ENCODE assay signal across 12 cellular contexts in genomic region chr15:78073026-78073425, GRCh38. TPM values are rescaled to one million over a fixed set of nuclear protein-coding genes. Genes with fewer than 3 reads are reported as not detected.
A peak's percentile ranks its signal among the peaks of the same experiment; 100 is the strongest.
DNase-seq lines count a peak whose midpoint lies in the region; ATAC-seq, FAIRE-seq and TF ChIP-seq lines count a peak whose summit lies in the region.
"Had no signal": no experiment of that assay in that cellular context is flagged by ENCODE, and none has a peak within 500 bp of the region (broad histone marks: within the 10 kb centered on the region; RNA-seq: fewer than 3 reads in every experiment).

No MANE protein-coding gene starts in this region.

- H3K9ac ChIP-seq in Loucy (ENCODE audit: low read depth, low read length, poor library complexity, severe bottlenecking), result peak overlapping the region; percentile 65
- no peak overlapping the region for H3K9ac ChIP-seq in PC-3 (ENCODE audit: low read length)

- H3K27ac Mint-ChIP-seq in dendritic cell treated with granulocyte-macrophage colony-stimulating factor and Interleukin-4, amounts not matched to agents 40 ng/mL and 50 ng/mL, for 4 days, result no peak overlapping the region
- peak overlapping the region; percentile 21 for H3K27ac Mint-ChIP-seq in neural crest cell (ENCODE audit: unreplicated experiment)
- no peak overlapping the region for H3K27ac Mint-ChIP-seq in type B pancreatic cell

- intact Hi-C loops in dendritic cell treated with granulocyte-macrophage colony-stimulating factor and Interleukin-4, amounts not matched to agents 40 ng/mL and 50 ng/mL, for 4 days (cut with micrococcal nuclease), result loop anchor here (5.0 kb wide), 1 partner anchor 36 kb away; no protein-coding TSS in a partner anchor
- intact Hi-C loops in PC-3 (cut with micrococcal nuclease), result loop anchor here (10.0 kb wide), 1 partner anchor 68 kb away; no protein-coding TSS in a partner anchor

- no peaks in the 10 kb centered on the region for H3K9me2 ChIP-seq in Loucy (replicated peaks; ENCODE audit: low read depth, low read length)
- H3K9me2 ChIP-seq in PC-3 (replicated peaks; ENCODE audit: low read length), result no peaks in the 10 kb centered on the region

- FAIRE-seq in HTR-8/SVneo (lab: Jason Lieb, UNC), result no peak

- H2AFZ ChIP-seq in ACC112 (ENCODE audit: low read length, unreplicated experiment), result no peak overlapping the region
- no peak overlapping the region for H2AFZ ChIP-seq in Loucy (ENCODE audit: low read length)
- H2AFZ ChIP-seq in PC-3 (ENCODE audit: low read length), result no peak overlapping the region

- POLR2A ChIA-PET in PC-3 (lab: Charles Lee; ENCODE audit: unreplicated experiment), result no interaction called here

- CTCF ChIA-PET in PC-3 (lab: Charles Lee), result no interaction called here

- H3K4me2 ChIP-seq in Loucy (ENCODE audit: low read depth, low read length, poor library complexity, severe bottlenecking) (peak overlapping the region; percentile 84), PC-3 (ENCODE audit: low read length) (no peak overlapping the region)

- DNase-seq in neural crest cell (ENCODE audit: low read depth, low spot score), result no peak
- no peak for DNase-seq in PC-3
- DNase-seq in type B pancreatic cell (ENCODE audit: extremely low spot score, unreplicated experiment), result no peak
- no peak for DNase-seq in HTR-8/SVneo (ENCODE audit: insufficient read length, low spot score)
- no peak for DNase-seq in C1 segment of cervical spinal cord (lab: John Stamatoyannopoulos, UW)
- DNase-seq: Caco-2, kidney glomerular epithelial cell, NCI-H187 treated with DMSO at 0.1 percent for 48 hours had no signal

- no peaks in the 10 kb centered on the region for H3K27me3 ChIP-seq in ACC112 (ENCODE audit: insufficient read depth, low read length)
- H3K27me3 ChIP-seq in Loucy (ENCODE audit: insufficient read depth, low read length, poor library complexity, severe bottlenecking), result no peaks in the 10 kb centered on the region
- H3K27me3 ChIP-seq in PC-3 (ENCODE audit: low read length), result no peaks in the 10 kb centered on the region

- H3K4me3 Mint-ChIP-seq in dendritic cell treated with granulocyte-macrophage colony-stimulating factor and Interleukin-4, amounts not matched to agents 40 ng/mL and 50 ng/mL, for 4 days, result peak overlapping the region; percentile 67
- no peak overlapping the region for H3K4me3 Mint-ChIP-seq in neural crest cell
- H3K4me3 Mint-ChIP-seq in type B pancreatic cell, result no peak overlapping the region

- no TSS peak for BruUV-seq in PC-3 (replicated peaks; lab: Mats Ljungman, UMichigan)

- H3K4me1 Mint-ChIP-seq in dendritic cell treated with granulocyte-macrophage colony-stimulating factor and Interleukin-4, amounts not matched to agents 40 ng/mL and 50 ng/mL, for 4 days (ENCODE audit: low read depth), result peaks cover 73% of the 10 kb centered on the region
- H3K4me1 Mint-ChIP-seq in neural crest cell, result peaks cover 53% of the 10 kb centered on the region
- peaks cover 29% of the 10 kb centered on the region for H3K4me1 Mint-ChIP-seq in type B pancreatic cell (ENCODE audit: unreplicated experiment)

- TF ChIP-seq CTCF in Loucy (conservative IDR thresholded peaks at IDR 0.05; ENCODE audit: low read length), result no peak
- TF ChIP-seq CTCF in neural crest cell (conservative IDR thresholded peaks at IDR 0.05), result no peak
- no peak for TF ChIP-seq CTCF in PC-3 (conservative IDR thresholded peaks at IDR 0.05; ENCODE audit: low read depth, low read length)
- TF ChIP-seq CTCF in type B pancreatic cell (conservative IDR thresholded peaks at IDR 0.05), result no peak

- H3K9me3 ChIP-seq in Loucy (ENCODE audit: insufficient read depth, low read depth, low read length), result no peaks in the 10 kb centered on the region
- H3K9me3 ChIP-seq in PC-3 (ENCODE audit: low read length), result no peaks in the 10 kb centered on the region
- H3K9me3 ChIP-seq: Caco-2 had no signal

- H3F3A ChIP-seq in Loucy (ENCODE audit: low read depth) (no peaks in the 10 kb centered on the region; the same call in 1 of the 2 replicates), PC-3 (ENCODE audit: low read length, unreplicated experiment) (no peaks in the 10 kb centered on the region)

- H3K4me3 ChIP-seq in ACC112 (ENCODE audit: low read depth, low read length) (peak overlapping the region; percentile 26; the same call in 1 of the 2 replicates), Loucy (ENCODE audit: low read length, poor library complexity, severe bottlenecking) (peak overlapping the region; percentile 100), PC-3 (ENCODE audit: low read length) (no peak overlapping the region)

- no peaks in the 10 kb centered on the region for H3K27me3 Mint-ChIP-seq in dendritic cell treated with granulocyte-macrophage colony-stimulating factor and Interleukin-4, amounts not matched to agents 40 ng/mL and 50 ng/mL, for 4 days
- H3K27me3 Mint-ChIP-seq in neural crest cell (ENCODE audit: low read depth), result no peaks in the 10 kb centered on the region
- H3K27me3 Mint-ChIP-seq in type B pancreatic cell, result no peaks in the 10 kb centered on the region

- H3K79me2 ChIP-seq in ACC112 (ENCODE audit: control insufficient read depth, insufficient read depth, low read length, unreplicated experiment), result peaks cover 83% of the 10 kb centered on the region
- peaks cover 97% of the 10 kb centered on the region for H3K79me2 ChIP-seq in Loucy (ENCODE audit: insufficient read depth, low read length)
- peaks cover 87% of the 10 kb centered on the region for H3K79me2 ChIP-seq in PC-3 (ENCODE audit: low read length)

- H3K4me1 ChIP-seq in ACC112 (ENCODE audit: control insufficient read depth, insufficient read depth, low read length, unreplicated experiment) (peaks cover 62% of the 10 kb centered on the region), Loucy (ENCODE audit: insufficient read depth, low read length, poor library complexity, severe bottlenecking) (peaks cover 75% of the 10 kb centered on the region), PC-3 (ENCODE audit: insufficient read depth, low read length) (peaks cover 38% of the 10 kb centered on the region)

- H3K27ac ChIP-seq in ACC112 (ENCODE audit: low read depth, low read length) (peak overlapping the region; percentile 49), PC-3 (ENCODE audit: low read length) (no peak overlapping the region)

- H3K36me3 ChIP-seq in ACC112 (ENCODE audit: insufficient read depth, low read length) (no peaks in the 10 kb centered on the region), Loucy (ENCODE audit: insufficient read depth, low read length) (no peaks in the 10 kb centered on the region), PC-3 (ENCODE audit: low read depth, low read length) (no peaks in the 10 kb centered on the region)

- H3K9me3 Mint-ChIP-seq in dendritic cell treated with granulocyte-macrophage colony-stimulating factor and Interleukin-4, amounts not matched to agents 40 ng/mL and 50 ng/mL, for 4 days, result no peaks in the 10 kb centered on the region
- H3K9me3 Mint-ChIP-seq in neural crest cell, result no peaks in the 10 kb centered on the region
- no peaks in the 10 kb centered on the region for H3K9me3 Mint-ChIP-seq in type B pancreatic cell

- H4K20me1 ChIP-seq in Loucy (ENCODE audit: insufficient read depth, low read length, poor library complexity, severe bottlenecking) (peaks cover 48% of the 10 kb centered on the region), PC-3 (ENCODE audit: low read length) (no peaks in the 10 kb centered on the region)

- H3K36me3 Mint-ChIP-seq in dendritic cell treated with granulocyte-macrophage colony-stimulating factor and Interleukin-4, amounts not matched to agents 40 ng/mL and 50 ng/mL, for 4 days (ENCODE audit: low read depth), result peaks cover 49% of the 10 kb centered on the region
- H3K36me3 Mint-ChIP-seq in neural crest cell (ENCODE audit: low read depth) (no peaks in the 10 kb centered on the region), type B pancreatic cell (no peaks in the 10 kb centered on the region)

- no peak for ATAC-seq in PC-3

RNA-seq across cellular contexts. Expression of gene TBC1D2B, which starts 4.5 kb away (rescaled TPM):
- 19.7 and 21.8 TPM in 2 replicates for total RNA-seq in neural crest cell
- total RNA-seq in PC-3 (2014; rRNA removed), result 12.6 and 19.0 TPM in 2 replicates
- total RNA-seq in type B pancreatic cell (ENCODE audit: low replicate concordance), result 17.4 and 22.1 TPM in 2 replicates

RNA-seq across cellular contexts. Expression of gene SH2D7, which starts 19.3 kb away (rescaled TPM):
- not detected in 2 replicates for total RNA-seq in neural crest cell
- not detected in 2 replicates for total RNA-seq in PC-3 (2014; rRNA removed)
- total RNA-seq in type B pancreatic cell (ENCODE audit: low replicate concordance), result not detected in 2 replicates
- total RNA-seq: Caco-2, subcutaneous adipose tissue had no signal

RNA-seq across cellular contexts. Expression of gene CIB2, which starts 58.2 kb away (rescaled TPM):
- total RNA-seq in neural crest cell (36.5 and 37.7 TPM in 2 replicates), PC-3 (2014; rRNA removed) (7.3 and 10.4 TPM in 2 replicates), type B pancreatic cell (ENCODE audit: low replicate concordance) (15.7 and 20.1 TPM in 2 replicates)
